In the genomic region with DNA sequence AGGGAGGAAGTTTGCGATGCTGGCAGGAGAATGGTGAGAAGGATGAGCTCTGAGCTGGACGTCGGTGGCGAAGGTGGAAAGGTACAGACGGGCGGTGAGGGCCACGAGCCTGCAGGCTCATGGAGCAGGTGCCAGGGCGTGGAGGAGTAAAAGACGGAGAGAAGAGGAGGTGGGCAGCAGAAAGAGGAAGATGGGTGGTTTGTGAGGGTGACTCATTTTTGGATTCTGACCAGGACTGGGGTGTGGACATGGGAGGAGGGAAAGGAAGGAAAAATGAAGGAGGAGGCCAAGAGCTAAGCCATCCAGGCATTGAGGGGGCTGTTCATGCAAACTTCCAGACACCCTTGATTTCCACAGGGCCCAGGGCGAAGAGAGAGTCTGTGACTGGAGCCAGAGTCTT, we compare ENCODE assay signal across 1 cellular context.
TF ChIP-seq lines count a peak whose summit lies in the region.

No MANE protein-coding gene starts in this region.

TF ChIP-seq in SK-N-SH, 30 proteins besides CTCF, POLR2A, EP300 and RAD21:
- TF ChIP-seq, protein P1, sequence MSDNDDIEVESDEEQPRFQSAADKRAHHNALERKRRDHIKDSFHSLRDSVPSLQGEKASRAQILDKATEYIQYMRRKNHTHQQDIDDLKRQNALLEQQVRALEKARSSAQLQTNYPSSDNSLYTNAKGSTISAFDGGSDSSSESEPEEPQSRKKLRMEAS (IDR thresholded peaks at IDR 0.05; ENCODE audit: low read depth) = no peak
- TF ChIP-seq GATA2 (CRISPR knock-in tag; IDR thresholded peaks at IDR 0.05) = no peak
- TF ChIP-seq RFX5 (IDR thresholded peaks at IDR 0.05; ENCODE audit: low read length) = no peak
- no peak for TF ChIP-seq JUND (IDR thresholded peaks at IDR 0.05)
- no peak for TF ChIP-seq YY1 (IDR thresholded peaks at IDR 0.05; ENCODE audit: low read depth)
- no peak for TF ChIP-seq POLR2AphosphoS5 (IDR thresholded peaks at IDR 0.05; ENCODE audit: low read depth, low read length)
- TF ChIP-seq, protein P2, sequence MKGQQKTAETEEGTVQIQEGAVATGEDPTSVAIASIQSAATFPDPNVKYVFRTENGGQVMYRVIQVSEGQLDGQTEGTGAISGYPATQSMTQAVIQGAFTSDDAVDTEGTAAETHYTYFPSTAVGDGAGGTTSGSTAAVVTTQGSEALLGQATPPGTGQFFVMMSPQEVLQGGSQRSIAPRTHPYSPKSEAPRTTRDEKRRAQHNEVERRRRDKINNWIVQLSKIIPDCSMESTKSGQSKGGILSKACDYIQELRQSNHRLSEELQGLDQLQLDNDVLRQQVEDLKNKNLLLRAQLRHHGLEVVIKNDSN (IDR thresholded peaks at IDR 0.05; ENCODE audit: borderline replicate concordance, low read depth) = no peak
- no peak for TF ChIP-seq FOXM1 (IDR thresholded peaks at IDR 0.05; ENCODE audit: low read depth)
- no peak for TF ChIP-seq FOSL2 (IDR thresholded peaks at IDR 0.05; ENCODE audit: borderline replicate concordance, low read depth)
- TF ChIP-seq, protein P3, sequence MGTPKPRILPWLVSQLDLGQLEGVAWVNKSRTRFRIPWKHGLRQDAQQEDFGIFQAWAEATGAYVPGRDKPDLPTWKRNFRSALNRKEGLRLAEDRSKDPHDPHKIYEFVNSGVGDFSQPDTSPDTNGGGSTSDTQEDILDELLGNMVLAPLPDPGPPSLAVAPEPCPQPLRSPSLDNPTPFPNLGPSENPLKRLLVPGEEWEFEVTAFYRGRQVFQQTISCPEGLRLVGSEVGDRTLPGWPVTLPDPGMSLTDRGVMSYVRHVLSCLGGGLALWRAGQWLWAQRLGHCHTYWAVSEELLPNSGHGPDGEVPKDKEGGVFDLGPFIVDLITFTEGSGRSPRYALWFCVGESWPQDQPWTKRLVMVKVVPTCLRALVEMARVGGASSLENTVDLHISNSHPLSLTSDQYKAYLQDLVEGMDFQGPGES (IDR thresholded peaks at IDR 0.05; ENCODE audit: low read depth, low read length) = no peak
- no peak for TF ChIP-seq CHD2 (IDR thresholded peaks at IDR 0.05; ENCODE audit: low read length, partially characterized antibody)
- no peak for TF ChIP-seq NRF1 (IDR thresholded peaks at IDR 0.05; ENCODE audit: low read depth, low read length)
TF ChIP-seq in SK-N-SH: peak in this region for 0.
